In genomic region chr5:96001262-96001661, GRCh38 we compare ENCODE assay signal across 18 cellular contexts. TPM values are rescaled to one million over a fixed set of nuclear protein-coding genes. Genes with fewer than 3 reads are reported as not detected.
DNase-seq lines count a peak whose midpoint lies in the region; ATAC-seq, FAIRE-seq and TF ChIP-seq lines count a peak whose summit lies in the region.
"Had no signal": no experiment of that assay in that cellular context is flagged by ENCODE, and none has a peak within 500 bp of the region (broad histone marks: within the 10 kb centered on the region; RNA-seq: fewer than 3 reads in every experiment).

No MANE protein-coding gene starts in this region.

- no peak overlapping the region for H3K4me3 Mint-ChIP-seq in GM23338
- H3K4me3 Mint-ChIP-seq in astrocyte (ENCODE audit: unreplicated experiment): no peak overlapping the region

- peak in 1 of 2 experiments; percentile 84; a peak in 2 of 4 replicates for TF ChIP-seq EP300 in HepG2 (IDR thresholded peaks at IDR 0.05; ENCODE audit: low read depth in 2 of 2, low read length in 2 of 2)
- no peak; the same call in 1 of the 2 replicates for TF ChIP-seq EP300 in HepG2 (CRISPR knock-in tag; IDR thresholded peaks at IDR 0.05; ENCODE audit: borderline replicate concordance)

- BruUV-seq in HepG2 (replicated peaks; lab: Mats Ljungman, UMichigan): no TSS peak

- H3K27ac ChIP-seq in GM23338 (ENCODE audit: low read depth) (no peak overlapping the region), astrocyte (ENCODE audit: low read depth, low read length) (no peak overlapping the region), HepG2 (ENCODE audit: extremely low read length, insufficient read depth, low read length) (peak overlapping the region; percentile 54)
- H3K27ac ChIP-seq: BLaER1 treated with 17β-estradiol and CSF1 and Interleukin-3, amounts not matched to agents 10 nM and 100 nM; HL-60 had no signal

- POLR2A ChIA-PET in HepG2 (lab: Yijun Ruan, JAX): interaction anchor here (0.8 to 2.1 kb wide), 6 partner anchors 10 to 124 kb away, joined by 3 to 15 read pairs (median 5); no protein-coding TSS in a partner anchor

- CTCF ChIA-PET in HepG2 (lab: Yijun Ruan, JAX; ENCODE audit: low intra/inter-chr PET ratio, low total read pairs): no interaction called here

- in situ Hi-C loops in HepG2 (cut with HindIII; ENCODE audit: extremely low pct_ligation_motif_present, low pct_unique_long_range_greater_than_20kb): no loop called here

- H3K36me3 Mint-ChIP-seq in GM23338 (ENCODE audit: low read depth) (no peaks in the 10 kb centered on the region), astrocyte (ENCODE audit: low read depth, unreplicated experiment) (no peaks in the 10 kb centered on the region)

- no peaks in the 10 kb centered on the region for H3K4me1 ChIP-seq in GM23338 (ENCODE audit: insufficient read depth)
- H3K4me1 ChIP-seq in astrocyte (ENCODE audit: insufficient read depth, low read length): no peaks in the 10 kb centered on the region
- peaks cover 61% of the 10 kb centered on the region for H3K4me1 ChIP-seq in HepG2 (ENCODE audit: insufficient read depth, low read length)
- H3K4me1 ChIP-seq: BLaER1 treated with 17β-estradiol and CSF1 and Interleukin-3, amounts not matched to agents 10 nM and 100 nM had no signal

- H3K4me3 ChIP-seq in GM23338 (no peak overlapping the region), astrocyte (ENCODE audit: insufficient read depth, low read depth, low read length) (no peak overlapping the region), HepG2 (replicated peaks in 1 of 3; ENCODE audit: insufficient read depth in 1 of 3, low read depth in 2 of 3, low read length in 3 of 3) (no peak overlapping the region)
- H3K4me3 ChIP-seq: BLaER1 treated with 17β-estradiol and CSF1 and Interleukin-3, amounts not matched to agents 10 nM and 100 nM had no signal

- FAIRE-seq in astrocyte (lab: Jason Lieb, UNC): no peak
- FAIRE-seq in HepG2 (lab: Jason Lieb, UNC): peak; percentile 42
- FAIRE-seq: HTR-8/SVneo had no signal

- H3K27ac Mint-ChIP-seq in GM23338: no peak overlapping the region
- H3K27ac Mint-ChIP-seq in astrocyte (ENCODE audit: unreplicated experiment): peak overlapping the region; percentile 67

- intact Hi-C loops in HepG2 (cut with micrococcal nuclease; ENCODE audit: unreplicated experiment): loop anchor here (1.0 kb wide), 1 partner anchor 335 kb away; no protein-coding TSS in a partner anchor

- H3K4me1 Mint-ChIP-seq in GM23338 (no peaks in the 10 kb centered on the region), astrocyte (ENCODE audit: low read depth, unreplicated experiment) (peaks cover 10% of the 10 kb centered on the region)

- TF ChIP-seq RAD21 in HepG2 (CRISPR knock-in tag; IDR thresholded peaks at IDR 0.05): no peak

- H4K20me1 ChIP-seq in GM23338 (replicated peaks; ENCODE audit: insufficient read depth): no peaks in the 10 kb centered on the region
- no peaks in the 10 kb centered on the region for H4K20me1 ChIP-seq in astrocyte (ENCODE audit: insufficient read depth, low read length)
- H4K20me1 ChIP-seq in HepG2 (ENCODE audit: insufficient read depth, low read length): no peaks in the 10 kb centered on the region
- H4K20me1 ChIP-seq: BLaER1 treated with 17β-estradiol and CSF1 and Interleukin-3, amounts not matched to agents 10 nM and 100 nM had no signal

- no peak for TF ChIP-seq POLR2A in HepG2 (IDR thresholded peaks at IDR 0.05; ENCODE audit: insufficient read depth in 1 of 2, low read depth in 2 of 2, low read length in 2 of 2)

- H3K9me2 ChIP-seq in GM23338 (ENCODE audit: insufficient read depth): no peaks in the 10 kb centered on the region

- no peaks in the 10 kb centered on the region for H3K36me3 ChIP-seq in GM23338 (ENCODE audit: insufficient read depth)
- H3K36me3 ChIP-seq in astrocyte (ENCODE audit: insufficient read depth, low read length): no peaks in the 10 kb centered on the region
- no peaks in the 10 kb centered on the region for H3K36me3 ChIP-seq in HepG2 (replicated peaks in 1 of 2; ENCODE audit: control insufficient read depth in 1 of 2, insufficient read depth in 2 of 2, low read length in 2 of 2)
- H3K36me3 ChIP-seq: BLaER1 treated with 17β-estradiol and CSF1 and Interleukin-3, amounts not matched to agents 10 nM and 100 nM had no signal

- DNase-seq in GM23338 (ENCODE audit: low spot score) (peak; percentile 8), astrocyte (ENCODE audit: low read depth) (peak; percentile 47), HepG2 (ENCODE audit: low spot score) (peak; percentile 85), DMS114 treated with DMSO at 0.1 percent for 48 hours (lab: John Stamatoyannopoulos, UW; ENCODE audit: unreplicated experiment) (no peak)
- DNase-seq in stimulated activated CD8-positive, alpha-beta memory T cell treated with anti-CD3 and anti-CD28 coated beads, Interleukin-4, amount 100 ng/mL, for 48 hours: no peak
- DNase-seq in activated naive CD4-positive, alpha-beta T cell (lab: John Stamatoyannopoulos, UW): no peak
- DNase-seq: DND-41; H7; MV-4-11; NCI-H1417; NCI-H1930; NCI-H69; NK-92 treated with Interleukin-12 subunit alpha and Interleukin-12 subunit beta, amount 100 ng/mL, for 24 hours; SIG-M5 had no signal

- H2AFZ ChIP-seq in GM23338 (no peak overlapping the region), astrocyte (ENCODE audit: low read depth, low read length) (no peak overlapping the region), HepG2 (ENCODE audit: low read length) (no peak overlapping the region)

- H3K9ac ChIP-seq in astrocyte (ENCODE audit: low read length) (no peak overlapping the region), HepG2 (ENCODE audit: insufficient read depth, low read depth, low read length) (no peak overlapping the region)
- H3K9ac ChIP-seq: BLaER1 treated with 17β-estradiol and CSF1 and Interleukin-3, amounts not matched to agents 10 nM and 100 nM had no signal

- H3K79me2 ChIP-seq in GM23338 (replicated peaks; ENCODE audit: insufficient read depth) (no peaks in the 10 kb centered on the region), astrocyte (ENCODE audit: insufficient read depth, low read length) (no peaks in the 10 kb centered on the region), HepG2 (ENCODE audit: insufficient read depth, low read length) (no peaks in the 10 kb centered on the region)

- ATAC-seq in GM23338 (no peak), HepG2 (peak; percentile 94), HG02571 (IDR thresholded peaks at IDR 0.05; ENCODE audit: unreplicated experiment) (no peak)

- no peak for TF ChIP-seq CTCF in GM23338 (conservative IDR thresholded peaks at IDR 0.05; ENCODE audit: low read depth in 2 of 2)
- TF ChIP-seq CTCF in astrocyte (IDR thresholded peaks at IDR 0.05; ENCODE audit: insufficient read depth, low read depth, low read length): no peak
- TF ChIP-seq CTCF in HepG2 (CRISPR knock-in tag; IDR thresholded peaks at IDR 0.05): no peak

- H3F3A ChIP-seq in GM23338 (replicated peaks; ENCODE audit: low read depth): no peaks in the 10 kb centered on the region

- no peaks in the 10 kb centered on the region for H3K9me3 ChIP-seq in astrocyte (ENCODE audit: insufficient read depth, low read depth, low read length)
- no peaks in the 10 kb centered on the region for H3K9me3 ChIP-seq in HepG2 (ENCODE audit: low read length)
- H3K9me3 ChIP-seq: BLaER1 treated with 17β-estradiol and CSF1 and Interleukin-3, amounts not matched to agents 10 nM and 100 nM had no signal

- H3K4me2 ChIP-seq in GM23338 (no peak overlapping the region), astrocyte (ENCODE audit: low read length) (no peak overlapping the region), HepG2 (ENCODE audit: low read depth, low read length) (peak overlapping the region; percentile 30)
- H3K4me2 ChIP-seq: BLaER1 treated with 17β-estradiol and CSF1 and Interleukin-3, amounts not matched to agents 10 nM and 100 nM had no signal

- H3K27me3 Mint-ChIP-seq in GM23338 (ENCODE audit: insufficient read depth, low read depth, poor library complexity) (no peaks in the 10 kb centered on the region), astrocyte (ENCODE audit: low read depth, unreplicated experiment) (no peaks in the 10 kb centered on the region)

- H3K9me3 Mint-ChIP-seq in GM23338 (no peaks in the 10 kb centered on the region), astrocyte (ENCODE audit: unreplicated experiment) (peaks cover 5% of the 10 kb centered on the region)

- H3K27me3 ChIP-seq in GM23338 (ENCODE audit: insufficient read depth) (no peaks in the 10 kb centered on the region), astrocyte (ENCODE audit: insufficient read depth, low read length) (no peaks in the 10 kb centered on the region), HepG2 (ENCODE audit: control insufficient read depth in 1 of 2, insufficient read depth in 2 of 2, low read length in 2 of 2) (no peaks in the 10 kb centered on the region)
- H3K27me3 ChIP-seq: BLaER1 treated with 17β-estradiol and CSF1 and Interleukin-3, amounts not matched to agents 10 nM and 100 nM had no signal

TF ChIP-seq in HepG2, 621 proteins besides CTCF, POLR2A, EP300 and RAD21 (continues in another document):
- TF ChIP-seq ZNF605 (CRISPR knock-in tag; IDR thresholded peaks at IDR 0.05): no peak
- no peak for TF ChIP-seq NR2C2 (CRISPR knock-in tag; IDR thresholded peaks at IDR 0.05; ENCODE audit: borderline replicate concordance)

RNA-seq across cellular contexts. Expression of gene ELL2, which starts 39.6 kb away (rescaled TPM):
- 17.7 and 32.6 TPM in 2 replicates for total RNA-seq in GM23338 (2014; rRNA removed; shearing (Covaris generic))
- 5.8 and 7.4 TPM in 2 replicates for polyA plus RNA-seq in GM23338 (2016; fragmentation: Nextera tagmentation; extraction: Ambion mirVana)
- total RNA-seq in astrocyte: 107 and 118 TPM in 2 replicates
- total RNA-seq in HepG2 (2016; rRNA removed; fragmentation: Illumina TruSeq; extraction: Trizol): 64.5 and 78.9 TPM in 2 replicates
- total RNA-seq in HepG2 (2016; cell fraction: cytosol; rRNA removed; fragmentation: Illumina TruSeq; extraction: Trizol; ENCODE audit: low read depth): 19.2 and 20.4 TPM in 2 replicates
- total RNA-seq in HepG2 (2016; cell fraction: insoluble cytoplasmic fraction; rRNA removed; fragmentation: Illumina TruSeq; extraction: Trizol): 69.3 and 74.8 TPM in 2 replicates
- 73.2 and 75.4 TPM in 2 replicates for total RNA-seq in HepG2 (2016; cell fraction: membrane; rRNA removed; fragmentation: Illumina TruSeq; extraction: Trizol)
- 121 and 123 TPM in 2 replicates for total RNA-seq in HepG2 (2016; cell fraction: nucleus; rRNA removed; fragmentation: Illumina TruSeq; extraction: Trizol)
- 75.7 and 97.1 TPM in 2 replicates for polyA plus RNA-seq in HepG2 (2011; rRNA removed)
- polyA plus RNA-seq in HepG2 (2011; cell fraction: cytosol; rRNA removed): 40.8 and 54.3 TPM in 2 replicates
- 68.9 and 74.9 TPM in 2 replicates for polyA plus RNA-seq in HepG2 (2011; cell fraction: nucleus; rRNA removed)
- polyA plus RNA-seq in HepG2 (2012): 87.7 and 101 TPM in 2 replicates
- 13.4 and 15.1 TPM in 2 replicates for polyA plus RNA-seq in HepG2 (2016; cell fraction: cytosol; fragmentation: Illumina TruSeq; extraction: Trizol; ENCODE audit: low read depth)
- 81.1 and 83.2 TPM in 2 replicates for polyA plus RNA-seq in HepG2 (2016; cell fraction: insoluble cytoplasmic fraction; fragmentation: Illumina TruSeq; extraction: Trizol; ENCODE audit: low read depth)
- polyA plus RNA-seq in HepG2 (2016; cell fraction: membrane; fragmentation: Illumina TruSeq; extraction: Trizol; ENCODE audit: low read depth): 49.0 and 50.1 TPM in 2 replicates
- polyA plus RNA-seq in HepG2 (2016; cell fraction: nucleus; fragmentation: Illumina TruSeq; extraction: Trizol; ENCODE audit: insufficient read depth, low read depth): 115 and 124 TPM in 2 replicates
- polyA minus RNA-seq in HepG2 (2011; rRNA and poly(A)+ RNA removed; ENCODE audit: low replicate concordance): 37.6 and 93.4 TPM in 2 replicates
- 82.9 and 96.7 TPM in 2 replicates for polyA minus RNA-seq in HepG2 (2011; cell fraction: cytosol; rRNA and poly(A)+ RNA removed)
- 685 and 799 TPM in 2 replicates for polyA minus RNA-seq in HepG2 (2011; cell fraction: nucleus; rRNA and poly(A)+ RNA removed)

Comparison
In these comparisons a context has a peak if more than half of its experiments do, and no peak if none do; other contexts are left out.
1. DNase-seq: peak in GM23338 (single experiment), astrocyte (single experiment) and HepG2 (single experiment); none in stimulated activated CD8-positive, alpha-beta memory T cell treated with anti-CD3 and anti-CD28 coated beads, Interleukin-4, amount 100 ng/mL, for 48 hours (single experiment), activated naive CD4-positive, alpha-beta T cell (0 of 4) and DMS114 treated with DMSO at 0.1 percent for 48 hours (single experiment).